ENCODE assay signal across 8 cellular contexts in genomic region chr10:92965314-92965713, GRCh38.
DNase-seq lines count a peak whose midpoint lies in the region; FAIRE-seq and TF ChIP-seq lines count a peak whose summit lies in the region.

No MANE protein-coding gene starts in this region.

- no peaks in the 10 kb centered on the region for H3K27me3 Mint-ChIP-seq in progenitor cell of endocrine pancreas

- BruUV-seq in PC-9 (replicated peaks; lab: Mats Ljungman, UMichigan): no TSS peak

- H2AFZ ChIP-seq in PC-9: no peak overlapping the region

- no peaks in the 10 kb centered on the region for H3K9me3 ChIP-seq in PC-9 (ENCODE audit: insufficient read depth, low read depth)

- peaks cover 3% of the 10 kb centered on the region for H3K36me3 Mint-ChIP-seq in progenitor cell of endocrine pancreas (ENCODE audit: insufficient read depth)

- H3K79me2 ChIP-seq in PC-9 (ENCODE audit: low read depth): no peaks in the 10 kb centered on the region

- peak; percentile 19 for DNase-seq in AG20443 (ENCODE audit: low spot score)
- DNase-seq in GM19239 (ENCODE audit: insufficient read length, low spot score): no peak
- peak in 1 of 2 experiments; percentile 45 for DNase-seq in PC-9
- peak; percentile 72 to 86 for DNase-seq in erythroblast (lab: John Stamatoyannopoulos, UW)
- DNase-seq in progenitor cell of endocrine pancreas (ENCODE audit: low spot score, unreplicated experiment): no peak
- DNase-seq in hepatic stellate cell (ENCODE audit: low spot score): no peak
- DNase-seq in mesenteric fat pad (ENCODE audit: low spot score): no peak
- DNase-seq in OCI-M2 (lab: John Stamatoyannopoulos, UW; ENCODE audit: unreplicated experiment): no peak

- no peak for TF ChIP-seq POLR2A in erythroblast (IDR thresholded peaks at IDR 0.05; ENCODE audit: low read length)

- intact Hi-C loops in PC-9 (cut with micrococcal nuclease; ENCODE audit: unreplicated experiment): no loop called here

- TF ChIP-seq CTCF in PC-9 (conservative IDR thresholded peaks at IDR 0.05): peak; percentile 84
- peak; percentile 73 for TF ChIP-seq CTCF in progenitor cell of endocrine pancreas (IDR thresholded peaks at IDR 0.05; ENCODE audit: unreplicated experiment)

- H3K4me1 ChIP-seq in PC-9 (replicated peaks; ENCODE audit: insufficient read depth): no peaks in the 10 kb centered on the region

- FAIRE-seq in GM19239 (lab: Jason Lieb, UNC): peak; percentile 72

- no peaks in the 10 kb centered on the region for H3K9me3 Mint-ChIP-seq in progenitor cell of endocrine pancreas (ENCODE audit: low read depth)

- no peaks in the 10 kb centered on the region for H3K9me2 ChIP-seq in PC-9 (ENCODE audit: insufficient read depth)

- no peaks in the 10 kb centered on the region for H4K20me1 ChIP-seq in PC-9 (ENCODE audit: insufficient read depth)

- H3K4me2 ChIP-seq in PC-9: no peak overlapping the region

- no peaks in the 10 kb centered on the region for H3K4me1 Mint-ChIP-seq in progenitor cell of endocrine pancreas (ENCODE audit: low read depth)

- H3K27me3 ChIP-seq in PC-9 (ENCODE audit: insufficient read depth, low read depth): no peaks in the 10 kb centered on the region

- POLR2A ChIA-PET in PC-9 (lab: Charles Lee; ENCODE audit: unreplicated experiment): no interaction called here

- CTCF ChIA-PET in PC-9 (lab: Charles Lee): interaction anchor here (0.5 to 1.4 kb wide), 3 partner anchors 15 to 518 kb away, joined by 3 to 5 read pairs (median 4); no protein-coding TSS in a partner anchor

- no peak overlapping the region for H3K27ac Mint-ChIP-seq in progenitor cell of endocrine pancreas

- no peak overlapping the region for H3K27ac ChIP-seq in PC-9

- H3K4me3 Mint-ChIP-seq in progenitor cell of endocrine pancreas (ENCODE audit: low read depth): no peak overlapping the region

- no peaks in the 10 kb centered on the region for H3K36me3 ChIP-seq in PC-9 (ENCODE audit: low read depth)

- no peak overlapping the region for H3K4me3 ChIP-seq in PC-9

- no peaks in the 10 kb centered on the region for H3F3A ChIP-seq in PC-9 (ENCODE audit: insufficient read depth, low read depth)

Comparison
In these comparisons a context has a peak if more than half of its experiments do, and no peak if none do; other contexts are left out.
1. DNase-seq: peak in AG20443 (single experiment) and erythroblast (2 of 2); none in GM19239 (single experiment), progenitor cell of endocrine pancreas (single experiment), hepatic stellate cell (single experiment), mesenteric fat pad (single experiment) and OCI-M2 (single experiment).